8 cellular contexts compared by ENCODE assay signal in genomic region chr16:84144859-84145639, GRCh38. TPM values are rescaled to one million over a fixed set of nuclear protein-coding genes. Genes with fewer than 3 reads are reported as not detected.
DNase-seq lines count a peak whose midpoint lies in the region; ATAC-seq and TF ChIP-seq lines count a peak whose summit lies in the region.

Gene DNAAF1, plus strand, starts transcription at chr16:84145308. Its CDS starts 133 bp downstream, at chr16:84145441.
Gene HSDL1, minus strand, starts transcription at chr16:84145177. Its CDS starts 13,856 bp downstream, at chr16:84131321.

- no peak for TF ChIP-seq EP300 in esophagus muscularis mucosa (IDR thresholded peaks at IDR 0.05)

- CTCF ChIA-PET in OCI-LY7 (lab: Charles Lee; ENCODE audit: unreplicated experiment), result no interaction called here

- peaks cover 20% of the 10 kb centered on the region for H3K79me2 ChIP-seq in OCI-LY7 (ENCODE audit: insufficient read depth, low read depth, low read length)

- peak within 1 kb of the TSS; percentile 54 for H2AFZ ChIP-seq in OCI-LY7 (ENCODE audit: low read length)

- POLR2A ChIA-PET in OCI-LY7 (lab: Charles Lee), result interaction anchor here (2.0 kb wide), 1 partner anchor 28 kb away, joined by 15 read pairs; the partner anchor contains the start of gene MBTPS1

- H3K4me3 ChIP-seq in OCI-LY7 (ENCODE audit: low read depth, low read length, poor library complexity, severe bottlenecking) (peak within 1 kb of the TSS; percentile 74), esophagus muscularis mucosa (peak within 1 kb of the TSS; percentile 88 to 99 (median 96))

- H3K27ac ChIP-seq in OCI-LY7 (ENCODE audit: low read depth, low read length, poor library complexity, severe bottlenecking) (peak within 1 kb of the TSS; percentile 50), esophagus muscularis mucosa (replicated peaks in 1 of 4) (peak within 1 kb of the TSS; percentile 65 to 84 (median 75))

- no peaks in the 10 kb centered on the region for H3K9me2 ChIP-seq in OCI-LY7 (ENCODE audit: insufficient read depth, low read length)

- WGBS in esophagus muscularis mucosa, result 0% methylated on average over 5 of the region's 89 CpGs

- H4K20me1 ChIP-seq in OCI-LY7 (ENCODE audit: insufficient read depth, low read length), result 0 out of 2 replicates have a peak, but pooled peaks cover 9% of the 10 kb centered on the region

- TF ChIP-seq POLR2A in esophagus muscularis mucosa (IDR thresholded peaks at IDR 0.05; ENCODE audit: low read depth), result no peak

- H3K27me3 ChIP-seq in esophagus muscularis mucosa, result no peaks in the 10 kb centered on the region

- intact Hi-C loops in OCI-LY7 (cut with micrococcal nuclease; ENCODE audit: unreplicated experiment), result loop anchor here (5.0 kb wide), 1 partner anchor 42 kb away; the partner anchor contains the start of gene TAF1C
- intact Hi-C loops in esophagus muscularis mucosa (cut with DNase I), result no loop called here

- peak within 1 kb of the TSS; percentile 98 for H3K4me2 ChIP-seq in OCI-LY7 (ENCODE audit: low read length)

- H3K4me1 ChIP-seq in OCI-LY7 (ENCODE audit: insufficient read depth, low read length, poor library complexity, severe bottlenecking), result peaks cover 17% of the 10 kb centered on the region
- H3K4me1 ChIP-seq in esophagus muscularis mucosa, result peaks cover 0 to 21% (median 18%) of the 10 kb centered on the region in 4 donors

- H3K36me3 ChIP-seq in OCI-LY7 (ENCODE audit: insufficient read depth, low read length), result peaks cover 4% of the 10 kb centered on the region; the same call in 1 of the 2 replicates
- no peaks in the 10 kb centered on the region for H3K36me3 ChIP-seq in esophagus muscularis mucosa

- TF ChIP-seq CTCF in OCI-LY7 (conservative IDR thresholded peaks at IDR 0.05; ENCODE audit: low read length) (peak; percentile 50), esophagus muscularis mucosa (IDR thresholded peaks at IDR 0.05) (no peak)

- H3K9me3 ChIP-seq in OCI-LY7 (ENCODE audit: low read length) (no peaks in the 10 kb centered on the region), esophagus muscularis mucosa (no peaks in the 10 kb centered on the region)

- DNase-seq in D341Med (ENCODE audit: low spot score) (peak; percentile 99), HT-29 (ENCODE audit: low spot score) (peak; percentile 89), OCI-LY7 (ENCODE audit: low spot score) (peak; percentile 92), esophagus muscularis mucosa (ENCODE audit: extremely low spot score) (peak; percentile 94), myocyte (ENCODE audit: low read depth) (peak; percentile 88)
- peak; percentile 98 for DNase-seq in activated T-cell treated with anti-CD3 and anti-CD28 coated beads, Interleukin-2, amount 50 U/mL, for 1 hour
- peak; percentile 89 to 92 for DNase-seq in stimulated activated CD8-positive, alpha-beta memory T cell treated with anti-CD3 and anti-CD28 coated beads, Interleukin-7, amount 100 ng/mL, for 1 hour (ENCODE audit: low read depth in 2 of 2)

- BruUV-seq in OCI-LY7 (replicated peaks; lab: Mats Ljungman, UMichigan), result no TSS peak

- ATAC-seq in GM21360 (IDR thresholded peaks at IDR 0.05; ENCODE audit: unreplicated experiment), result peak; percentile 81

RNA-seq across cellular contexts. Expression of gene DNAAF1, which starts in this region (rescaled TPM):
- 0.03 and 0.08 TPM in 2 replicates for total RNA-seq in HT-29 (2014; rRNA removed; shearing (Covaris generic))
- 0.08 TPM in 1 of 2 replicates, not detected in the other for total RNA-seq in OCI-LY7 (2014; rRNA removed; shearing (Covaris generic))
- total RNA-seq in OCI-LY7 (2022), result 0.24 and 0.34 TPM in 2 replicates
- under 1 TPM in 2 of 4 donors, not detected in 2; 0.66 to 0.78 TPM for total RNA-seq in esophagus muscularis mucosa
- total RNA-seq in myocyte, result not detected in 2 replicates
- 0.33 TPM for polyA plus RNA-seq in myocyte (2012)

RNA-seq across cellular contexts. Expression of gene HSDL1, which starts in this region (rescaled TPM):
- 5.8 and 6.6 TPM in 2 replicates for total RNA-seq in HT-29 (2014; rRNA removed; shearing (Covaris generic))
- total RNA-seq in OCI-LY7 (2014; rRNA removed; shearing (Covaris generic)), result 15.4 and 16.3 TPM in 2 replicates
- 25.1 and 26.9 TPM in 2 replicates for total RNA-seq in OCI-LY7 (2022)
- total RNA-seq in esophagus muscularis mucosa, result 10 to 100 TPM in 3 of 4 donors, 1 to 10 TPM in 1; 7.1 to 14.6 (median 11.4) TPM
- total RNA-seq in myocyte, result 31.8 and 35.0 TPM in 2 replicates
- polyA plus RNA-seq in myocyte (2012), result 15.5 TPM

Comparison
In these comparisons a context has a peak if more than half of its experiments do, and no peak if none do; other contexts are left out.
1. Peak in every context shown above with its lines: DNase-seq, ATAC-seq, H3K4me3 ChIP-seq and H3K27ac ChIP-seq.